ENCODE assay signal across 15 cellular contexts in genomic region chr21:29295066-29295650, GRCh38. TPM values are rescaled to one million over a fixed set of nuclear protein-coding genes. Genes with fewer than 3 reads are reported as not detected.
DNase-seq lines count a peak whose midpoint lies in the region; ATAC-seq and TF ChIP-seq lines count a peak whose summit lies in the region.
"Had no signal": no experiment of that assay in that cellular context is flagged by ENCODE, and none has a peak within 500 bp of the region (broad histone marks: within the 10 kb centered on the region; RNA-seq: fewer than 3 reads in every experiment).

No MANE protein-coding gene starts in this region.

- ATAC-seq in right cardiac atrium = no peak
- ATAC-seq: gastrocnemius medialis, lower lobe of right lung had no signal

- H3K27ac ChIP-seq in right cardiac atrium (ENCODE audit: low read length) = no peak overlapping the region
- H3K27ac ChIP-seq: cardiac muscle cell, gastrocnemius medialis, lower lobe of right lung had no signal

- no peaks in the 10 kb centered on the region for H3K27me3 ChIP-seq in right cardiac atrium (ENCODE audit: control insufficient read depth, insufficient read depth)
- H3K27me3 ChIP-seq: cardiac muscle cell, gastrocnemius medialis had no signal

- peaks cover 3% of the 10 kb centered on the region for H3K4me1 ChIP-seq in right cardiac atrium (ENCODE audit: control insufficient read depth, insufficient read depth, low read length)

- no peaks in the 10 kb centered on the region for H3K9me3 ChIP-seq in right cardiac atrium (ENCODE audit: control insufficient read depth, low read length)
- H3K9me3 ChIP-seq: gastrocnemius medialis, lower lobe of right lung had no signal

- H3K4me3 Mint-ChIP-seq in dendritic cell treated with granulocyte-macrophage colony-stimulating factor and Interleukin-4, amounts not matched to agents 40 ng/mL and 50 ng/mL, for 4 days = no peak overlapping the region
- H3K4me3 Mint-ChIP-seq in type B pancreatic cell = peak overlapping the region; percentile 31

- peak overlapping the region; percentile 10 for H3K27ac Mint-ChIP-seq in dendritic cell treated with granulocyte-macrophage colony-stimulating factor and Interleukin-4, amounts not matched to agents 40 ng/mL and 50 ng/mL, for 4 days
- H3K27ac Mint-ChIP-seq in type B pancreatic cell = no peak overlapping the region
- H3K27ac Mint-ChIP-seq: nephron had no signal

- no peak for TF ChIP-seq CTCF in type B pancreatic cell (conservative IDR thresholded peaks at IDR 0.05)

- 92% methylated on average over 9 of the region's 9 CpGs for WGBS in right cardiac atrium

- peaks cover 12% of the 10 kb centered on the region for H3K36me3 Mint-ChIP-seq in dendritic cell treated with granulocyte-macrophage colony-stimulating factor and Interleukin-4, amounts not matched to agents 40 ng/mL and 50 ng/mL, for 4 days (ENCODE audit: low read depth)
- no peaks in the 10 kb centered on the region for H3K36me3 Mint-ChIP-seq in type B pancreatic cell

- peak; percentile 9 for DNase-seq in stimulated activated CD4-positive, alpha-beta T cell treated with anti-CD3 and anti-CD28 coated beads, Interleukin-1b, Interleukin-23, amount 100 ng/mL, for 48 hours
- DNase-seq in stimulated activated CD4-positive, alpha-beta T cell treated with anti-CD3 and anti-CD28 coated beads, Interleukin-2, amount 100 ng/mL, for 24 hours = no peak
- peak; percentile 23 for DNase-seq in activated CD4-positive, alpha-beta T cell treated with anti-CD3 and anti-CD28 coated beads, Interleukin-2, amount 50 U/mL, for 1 hour
- DNase-seq in type B pancreatic cell (ENCODE audit: extremely low spot score, unreplicated experiment) = no peak
- DNase-seq in foreskin melanocyte = no peak
- no peak for DNase-seq in ecto neural progenitor cell (ENCODE audit: low spot score)
- DNase-seq in right cardiac atrium = no peak
- DNase-seq: gastrocnemius medialis, lower lobe of right lung, NCI-H1930, NCI-H526 treated with DMSO at 0.1 percent for 48 hours, trophoblast cell had no signal

- no peak overlapping the region for H3K4me3 ChIP-seq in right cardiac atrium (ENCODE audit: low read length)
- H3K4me3 ChIP-seq: cardiac muscle cell, gastrocnemius medialis, lower lobe of right lung had no signal

- H3K27me3 Mint-ChIP-seq in dendritic cell treated with granulocyte-macrophage colony-stimulating factor and Interleukin-4, amounts not matched to agents 40 ng/mL and 50 ng/mL, for 4 days = no peaks in the 10 kb centered on the region
- no peaks in the 10 kb centered on the region for H3K27me3 Mint-ChIP-seq in type B pancreatic cell

- peaks cover 37% of the 10 kb centered on the region for H3K4me1 Mint-ChIP-seq in dendritic cell treated with granulocyte-macrophage colony-stimulating factor and Interleukin-4, amounts not matched to agents 40 ng/mL and 50 ng/mL, for 4 days (ENCODE audit: low read depth)
- H3K4me1 Mint-ChIP-seq in type B pancreatic cell (ENCODE audit: unreplicated experiment) = peaks cover 6% of the 10 kb centered on the region

- no peaks in the 10 kb centered on the region for H3K9me3 Mint-ChIP-seq in dendritic cell treated with granulocyte-macrophage colony-stimulating factor and Interleukin-4, amounts not matched to agents 40 ng/mL and 50 ng/mL, for 4 days
- peaks cover 14% of the 10 kb centered on the region for H3K9me3 Mint-ChIP-seq in type B pancreatic cell

- intact Hi-C loops in dendritic cell treated with granulocyte-macrophage colony-stimulating factor and Interleukin-4, amounts not matched to agents 40 ng/mL and 50 ng/mL, for 4 days (cut with micrococcal nuclease) = loop anchor here (5.0 kb wide), 2 partner anchors 133 to 218 kb away; no protein-coding TSS in a partner anchor
- intact Hi-C loops in right cardiac atrium (cut with DNase I) = loop anchor here in 1 of 4 donors (5.0 kb wide), 1 partner anchor 128 kb away; no protein-coding TSS in a partner anchor

RNA-seq across cellular contexts. Expression of gene BACH1, which starts 3.6 kb away (rescaled TPM):
- total RNA-seq in type B pancreatic cell (ENCODE audit: low replicate concordance) (90.5 and 121 TPM in 2 replicates), right cardiac atrium (10 to 100 TPM; 44.8 to 68.3 (median 47.4) TPM)
- 5.0 TPM for polyA plus RNA-seq in right cardiac atrium

Comparison
In these comparisons a context has a peak if more than half of its experiments do, and no peak if none do; other contexts are left out.
1. DNase-seq: peak in stimulated activated CD4-positive, alpha-beta T cell treated with anti-CD3 and anti-CD28 coated beads, Interleukin-1b, Interleukin-23, amount 100 ng/mL, for 48 hours (single experiment) and activated CD4-positive, alpha-beta T cell treated with anti-CD3 and anti-CD28 coated beads, Interleukin-2, amount 50 U/mL, for 1 hour (single experiment); none in stimulated activated CD4-positive, alpha-beta T cell treated with anti-CD3 and anti-CD28 coated beads, Interleukin-2, amount 100 ng/mL, for 24 hours (0 of 2), type B pancreatic cell (single experiment), foreskin melanocyte (single experiment), ecto neural progenitor cell (single experiment) and right cardiac atrium (0 of 3).